In the genomic region with DNA sequence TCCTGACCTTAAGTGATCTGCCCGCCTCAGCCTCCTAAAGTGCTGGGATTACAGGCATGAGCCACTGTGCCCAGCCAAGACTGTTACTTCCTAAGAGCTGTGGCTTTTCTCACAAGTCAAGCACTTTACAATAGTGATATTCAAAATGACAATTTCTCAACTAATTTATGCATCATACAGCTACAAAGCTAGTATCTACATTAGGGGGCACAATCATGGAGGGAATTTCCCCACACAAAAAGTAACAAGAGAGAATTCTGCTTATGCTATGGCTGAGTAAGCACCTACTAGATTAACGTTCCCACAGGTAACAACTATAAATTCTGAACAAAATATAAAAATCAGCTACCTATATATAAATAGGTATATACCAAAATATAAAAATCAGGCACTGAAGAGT, we compare ENCODE assay signal across 24 cellular contexts.
"Had no signal": no experiment of that assay in that cellular context is flagged by ENCODE, and none has a peak within 500 bp of the region (broad histone marks: within the 10 kb centered on the region; RNA-seq: fewer than 3 reads in every experiment).

No MANE protein-coding gene starts in this region.

- H3K27me3 Mint-ChIP-seq: stimulated activated memory B cell treated with anti-CD40 and anti-IgM and Interleukin-4, amounts not matched to agents 10 μg/mL and 1 μg/mL and 100 μg/mL, for 72 hours; stimulated activated naive CD8-positive, alpha-beta T cell treated with anti-CD3 and anti-CD28 coated beads, Interleukin-15, amount 100 ng/mL, for 72 hours; stimulated activated naive CD8-positive, alpha-beta T cell treated with anti-CD3 and anti-CD28 coated beads, Interleukin-15, Interleukin-2, amounts not matched to agents 100 ng/mL and 50 ng/mL, for 24 hours; type B pancreatic cell had no signal

- H3K36me3 Mint-ChIP-seq: stimulated activated effector memory CD8-positive, alpha-beta T cell treated with anti-CD3 and anti-CD28 coated beads, Interleukin-12 subunit alpha, Interleukin-12 subunit beta, amount 100 ng/mL, for 72 hours had no signal

- DNase-seq: stimulated activated CD4-positive, alpha-beta T cell treated with anti-CD3 and anti-CD28 coated beads, Interleukin-2, amount 100 ng/mL, for 48 hours; stimulated activated CD4-positive, alpha-beta T cell treated with anti-CD3 and anti-CD28 coated beads, Interleukin-4, amount 100 ng/mL, for 1 hour; stimulated activated CD4-positive, alpha-beta T cell treated with anti-CD3 and anti-CD28 coated beads, Interleukin-4, amount 100 ng/mL, for 24 hours; stimulated activated CD4-positive, alpha-beta T cell treated with anti-CD3 and anti-CD28 coated beads, Interleukin-4, amount 100 ng/mL, for 4 hours; stimulated activated CD8-positive, alpha-beta memory T cell treated with anti-CD3 and anti-CD28 coated beads, Interleukin-4, amount 100 ng/mL, for 48 hours; stimulated activated naive CD4-positive, alpha-beta T cell; stimulated activated naive CD4-positive, alpha-beta T cell treated with Interleukin-2 at 50 U/mL for 16 hours; stimulated activated naive CD8-positive, alpha-beta T cell treated with anti-CD3 and anti-CD28 coated beads, Interleukin-15, amount 100 ng/mL, for 72 hours; stimulated activated naive CD8-positive, alpha-beta T cell treated with anti-CD3 and anti-CD28 coated beads, Interleukin-15, Interleukin-2, amounts not matched to agents 100 U/mL and 50 U/mL, for 24 hours; stomach; substantia nigra; testis; thyroid gland; tibial artery; transverse colon; trophoblast cell; upper lobe of left lung; upper lobe of right lung; uterus had no signal

- H3K4me1 Mint-ChIP-seq: stimulated activated effector memory CD8-positive, alpha-beta T cell treated with anti-CD3 and anti-CD28 coated beads, Interleukin-12 subunit alpha, Interleukin-12 subunit beta, amount 100 ng/mL, for 72 hours; stimulated activated naive CD8-positive, alpha-beta T cell treated with anti-CD3 and anti-CD28 coated beads, Interleukin-15, amount 100 ng/mL, for 72 hours had no signal

- ATAC-seq: stimulated activated effector memory CD8-positive, alpha-beta T cell treated with anti-CD3 and anti-CD28 coated beads, Interleukin-12 subunit alpha, Interleukin-12 subunit beta, amount 100 ng/mL, for 72 hours; stimulated activated memory B cell treated with anti-CD40 and anti-IgM and Interleukin-4, amounts not matched to agents 10 μg/mL and 1 μg/mL and 100 μg/mL, for 72 hours; stimulated activated naive CD8-positive, alpha-beta T cell treated with anti-CD3 and anti-CD28 coated beads, Interleukin-15, amount 100 ng/mL, for 72 hours; stimulated activated naive CD8-positive, alpha-beta T cell treated with anti-CD3 and anti-CD28 coated beads, Interleukin-15, Interleukin-2, amounts not matched to agents 100 U/mL and 50 U/mL, for 24 hours; upper lobe of right lung had no signal

- H3K4me3 Mint-ChIP-seq: stimulated activated effector memory CD8-positive, alpha-beta T cell treated with anti-CD3 and anti-CD28 coated beads, Interleukin-12 subunit alpha, Interleukin-12 subunit beta, amount 100 ng/mL, for 72 hours; stimulated activated memory B cell treated with anti-CD40 and anti-IgM and Interleukin-4, amounts not matched to agents 10 μg/mL and 1 μg/mL and 100 μg/mL, for 72 hours; stimulated activated naive CD8-positive, alpha-beta T cell treated with anti-CD3 and anti-CD28 coated beads, Interleukin-15, amount 100 ng/mL, for 72 hours; stimulated activated naive CD8-positive, alpha-beta T cell treated with anti-CD3 and anti-CD28 coated beads, Interleukin-15, Interleukin-2, amounts not matched to agents 100 ng/mL and 50 ng/mL, for 24 hours; type B pancreatic cell had no signal

- H3K27ac Mint-ChIP-seq: stimulated activated effector memory CD8-positive, alpha-beta T cell treated with anti-CD3 and anti-CD28 coated beads, Interleukin-12 subunit alpha, Interleukin-12 subunit beta, amount 100 ng/mL, for 72 hours; stimulated activated memory B cell treated with anti-CD40 and anti-IgM and Interleukin-4, amounts not matched to agents 10 μg/mL and 1 μg/mL and 100 μg/mL, for 72 hours; stimulated activated naive CD8-positive, alpha-beta T cell treated with anti-CD3 and anti-CD28 coated beads, Interleukin-15, amount 100 ng/mL, for 72 hours; stimulated activated naive CD8-positive, alpha-beta T cell treated with anti-CD3 and anti-CD28 coated beads, Interleukin-15, Interleukin-2, amounts not matched to agents 100 ng/mL and 50 ng/mL, for 24 hours; type B pancreatic cell had no signal

- H3K9me3 Mint-ChIP-seq: stimulated activated effector memory CD8-positive, alpha-beta T cell treated with anti-CD3 and anti-CD28 coated beads, Interleukin-12 subunit alpha, Interleukin-12 subunit beta, amount 100 ng/mL, for 72 hours had no signal

- FAIRE-seq: urothelium cell line had no signal
